Comparison of ENCODE assay signal across 1 cellular context in genomic region chr17:76265624-76266243, GRCh38.
A peak's percentile ranks its signal among the peaks of the same experiment; 100 is the strongest.
TF ChIP-seq lines count a peak whose summit lies in the region.

No MANE protein-coding gene starts in this region.

TF ChIP-seq in HepG2, 621 proteins besides CTCF, POLR2A, EP300 and RAD21 (continued from another document and continues in another):
- TF ChIP-seq ZBED4 (CRISPR knock-in tag; IDR thresholded peaks at IDR 0.05; ENCODE audit: borderline replicate concordance), result peak; percentile 45; the same call in 1 of the 2 replicates
- 0 out of 2 replicates have a peak, but pooled peaks have one; percentile 36 for TF ChIP-seq ZNF274 (CRISPR knock-in tag; IDR thresholded peaks at IDR 0.05)
- 0 out of 2 replicates have a peak, but pooled peaks have one; percentile 41 for TF ChIP-seq CREBL2 (CRISPR knock-in tag; IDR thresholded peaks at IDR 0.05; ENCODE audit: borderline replicate concordance)
- 0 out of 2 replicates have a peak, but pooled peaks have one; percentile 46 for TF ChIP-seq ZNF761 (CRISPR knock-in tag; conservative IDR thresholded peaks at IDR 0.05)
- TF ChIP-seq AKAP8 (CRISPR knock-in tag; IDR thresholded peaks at IDR 0.05), result 0 out of 2 replicates have a peak, but pooled peaks have one; percentile 61
- TF ChIP-seq ZNF318 (CRISPR knock-in tag; IDR thresholded peaks at IDR 0.05), result no peak; the same call in 1 of the 2 replicates
- TF ChIP-seq ZFY (CRISPR knock-in tag; IDR thresholded peaks at IDR 0.05), result 0 out of 2 replicates have a peak, but pooled peaks have one; percentile 28
- 0 out of 2 replicates have a peak, but pooled peaks have one; percentile 80 for TF ChIP-seq CAMTA2 (CRISPR knock-in tag; IDR thresholded peaks at IDR 0.05; ENCODE audit: borderline replicate concordance)
- TF ChIP-seq RBFOX2 (IDR thresholded peaks at IDR 0.05; ENCODE audit: low read depth, low read length), result peak; percentile 78
- no peak for TF ChIP-seq ZBTB40 (IDR thresholded peaks at IDR 0.05)
- peak; percentile 34; the same call in 1 of the 2 replicates for TF ChIP-seq ZBTB40 (CRISPR knock-in tag; IDR thresholded peaks at IDR 0.05)
- no peak for TF ChIP-seq ZBTB7A (CRISPR knock-in tag; IDR thresholded peaks at IDR 0.05)
- TF ChIP-seq RXRA (CRISPR knock-in tag; IDR thresholded peaks at IDR 0.05), result peak; percentile 26; the same call in 1 of the 2 replicates
- peak; percentile 60 for TF ChIP-seq SPEN (CRISPR knock-in tag; IDR thresholded peaks at IDR 0.05; ENCODE audit: low read depth)
- TF ChIP-seq HINFP (CRISPR knock-in tag; IDR thresholded peaks at IDR 0.05; ENCODE audit: low read depth), result no peak
- TF ChIP-seq RAD51 (IDR thresholded peaks at IDR 0.05; ENCODE audit: borderline replicate concordance), result no peak
- peak; percentile 90 for TF ChIP-seq RFX5 (IDR thresholded peaks at IDR 0.05; ENCODE audit: low read depth, low read length)
- TF ChIP-seq HOXA9 (CRISPR knock-in tag; IDR thresholded peaks at IDR 0.05; ENCODE audit: borderline replicate concordance), result no peak
- peak; percentile 84; the same call in 1 of the 2 replicates for TF ChIP-seq FOXK2 (IDR thresholded peaks at IDR 0.05)
- peak; percentile 44; the same call in 1 of the 2 replicates for TF ChIP-seq MTA1 (CRISPR knock-in tag; IDR thresholded peaks at IDR 0.05; ENCODE audit: borderline replicate concordance)
- no peak for TF ChIP-seq NCOA5 (CRISPR knock-in tag; IDR thresholded peaks at IDR 0.05)
- peak; percentile 41; the same call in 1 of the 2 replicates for TF ChIP-seq THAP11 (CRISPR knock-in tag; IDR thresholded peaks at IDR 0.05)
- TF ChIP-seq BCL6 (CRISPR knock-in tag; IDR thresholded peaks at IDR 0.05), result peak; percentile 68
- TF ChIP-seq ARNT2 (CRISPR knock-in tag; IDR thresholded peaks at IDR 0.05; ENCODE audit: low read depth), result peak; percentile 50; the same call in 1 of the 2 replicates
- TF ChIP-seq ARID2 (CRISPR knock-in tag; IDR thresholded peaks at IDR 0.05; ENCODE audit: borderline replicate concordance), result no peak
- TF ChIP-seq FOXP1 (IDR thresholded peaks at IDR 0.05), result no peak
- no peak for TF ChIP-seq FOXP1 (CRISPR knock-in tag; IDR thresholded peaks at IDR 0.05)
- TF ChIP-seq PHF8 (CRISPR knock-in tag; IDR thresholded peaks at IDR 0.05), result peak; percentile 54; the same call in 1 of the 2 replicates
- no peak for TF ChIP-seq SCMH1 (CRISPR knock-in tag; IDR thresholded peaks at IDR 0.05; ENCODE audit: borderline replicate concordance)
- no peak for TF ChIP-seq MTERF4 (CRISPR knock-in tag; IDR thresholded peaks at IDR 0.05)
- peak; percentile 92; the same call in 1 of the 2 replicates for TF ChIP-seq FOXK1 (CRISPR knock-in tag; IDR thresholded peaks at IDR 0.05; ENCODE audit: borderline replicate concordance, low read depth)
- no peak for TF ChIP-seq NFIB (CRISPR knock-in tag; IDR thresholded peaks at IDR 0.05; ENCODE audit: borderline replicate concordance)
- TF ChIP-seq ZSCAN9 (CRISPR knock-in tag; IDR thresholded peaks at IDR 0.05; ENCODE audit: borderline replicate concordance), result no peak
